ENCODE assay signal across 7 cellular contexts in genomic region chr11:133425992-133426391, GRCh38.
"Had no signal": no experiment of that assay in that cellular context is flagged by ENCODE, and none has a peak within 500 bp of the region (broad histone marks: within the 10 kb centered on the region; RNA-seq: fewer than 3 reads in every experiment).

No MANE protein-coding gene starts in this region.

- H3K27me3 Mint-ChIP-seq: IgD-negative memory B cell had no signal

- H3K27ac ChIP-seq: HL-60 had no signal

- ATAC-seq: HepG2, K562 had no signal

- H3K4me1 Mint-ChIP-seq: IgD-negative memory B cell had no signal

- DNase-seq: IMR-90, KBM-7, KG1 had no signal

- H3K4me3 ChIP-seq: K562 had no signal

- H3K4me3 Mint-ChIP-seq: IgD-negative memory B cell had no signal

- H3K27ac Mint-ChIP-seq: IgD-negative memory B cell had no signal
